ENCODE assay signal across 14 cellular contexts in the genomic region with DNA sequence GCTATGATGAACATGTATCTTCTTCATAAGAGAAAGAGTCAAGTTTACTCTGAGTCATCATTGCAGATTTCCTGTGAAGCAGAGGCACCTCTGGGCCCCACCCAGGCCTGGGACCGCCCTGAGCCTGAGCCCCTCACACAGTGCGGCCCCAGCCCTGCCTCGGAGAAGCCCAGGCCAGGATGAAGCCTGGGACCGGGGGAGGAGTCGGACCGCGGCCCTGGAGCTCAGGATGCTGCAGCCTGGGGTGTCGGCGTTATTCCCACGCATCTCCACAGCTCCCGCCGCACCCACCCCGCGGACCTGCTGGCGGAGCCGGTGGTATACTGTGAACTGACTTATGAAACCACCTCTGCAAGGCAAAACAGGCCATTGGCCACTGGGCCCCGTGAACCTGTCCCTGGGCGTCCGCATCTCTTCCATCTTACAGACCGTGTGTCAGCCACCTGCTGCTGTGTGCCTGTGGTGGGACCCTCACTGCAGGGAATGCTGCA. TPM values are rescaled to one million over a fixed set of nuclear protein-coding genes. Genes with fewer than 3 reads are reported as not detected.
A peak's percentile ranks its signal among the peaks of the same experiment; 100 is the strongest.
DNase-seq lines count a peak whose midpoint lies in the region; ATAC-seq and TF ChIP-seq lines count a peak whose summit lies in the region.
"Had no signal": no experiment of that assay in that cellular context is flagged by ENCODE, and none has a peak within 500 bp of the region (broad histone marks: within the 10 kb centered on the region; RNA-seq: fewer than 3 reads in every experiment).

No MANE protein-coding gene starts in this region.

- no peak overlapping the region for H3K9ac ChIP-seq in BLaER1

- H3K27ac ChIP-seq in BLaER1 (no peak overlapping the region), RWPE1 (peak overlapping the region; percentile 72)
- H3K27ac ChIP-seq: SK-N-MC had no signal

- peaks cover 48% of the 10 kb centered on the region for H3K4me1 ChIP-seq in BLaER1

- no peaks in the 10 kb centered on the region for H3K36me3 ChIP-seq in BLaER1

- H3K27me3 ChIP-seq in BLaER1 = peaks cover 56% of the 10 kb centered on the region

- TF ChIP-seq CTCF in RWPE1 (conservative IDR thresholded peaks at IDR 0.05; ENCODE audit: low read depth) = no peak

- no peaks in the 10 kb centered on the region for H3K9me3 ChIP-seq in BLaER1

- POLR2A ChIA-PET in RWPE1 (lab: Yijun Ruan, JAX; ENCODE audit: low non-redundant PET) = no interaction called here

- intact Hi-C loops in cardiac septum (cut with DNase I) (loop anchor here (10.0 kb wide), 3 partner anchors 86 to 346 kb away; a partner anchor contains a TSS), posterior vena cava (cut with DNase I) (no loop called here)

- no peak overlapping the region for H3K4me3 ChIP-seq in BLaER1
- H3K4me3 ChIP-seq: SK-N-MC had no signal

- H4K20me1 ChIP-seq in BLaER1 = peaks cover 29% of the 10 kb centered on the region

- DNase-seq in RWPE1 (ENCODE audit: low spot score) (no peak), cardiac septum (ENCODE audit: low spot score) (peak; percentile 73), posterior vena cava (ENCODE audit: low spot score) (peak; percentile 83), kidney tubule cell (ENCODE audit: low spot score) (no peak)
- DNase-seq: activated CD4-positive, alpha-beta T cell treated with anti-CD3 and anti-CD28 coated beads, Interleukin-2, amount 10 ng/mL, durations not matched to agents 7 days and 5 days; effector memory CD8-positive, alpha-beta T cell; NCI-H524; stimulated activated naive B cell treated with anti-CD40 and anti-IgM and Interleukin-4, amounts not matched to agents 10 μg/mL and 1 μg/mL and 100 μg/mL, for 72 hours had no signal

- ATAC-seq in HG03520 (IDR thresholded peaks at IDR 0.05; ENCODE audit: unreplicated experiment) (no peak), GM21360 (IDR thresholded peaks at IDR 0.05; ENCODE audit: unreplicated experiment) (no peak), GM19397 (IDR thresholded peaks at IDR 0.05; ENCODE audit: unreplicated experiment) (no peak)
- ATAC-seq: effector memory CD8-positive, alpha-beta T cell; naive thymus-derived CD4-positive, alpha-beta T cell; stimulated activated naive B cell treated with anti-CD40 and anti-IgM and Interleukin-4, amounts not matched to agents 10 μg/mL and 1 μg/mL and 100 μg/mL, for 72 hours had no signal

- H3K4me2 ChIP-seq in BLaER1 = 0 out of 2 replicates have a peak overlapping the region, but pooled peaks have one; percentile 59

- CTCF ChIA-PET in RWPE1 (lab: Yijun Ruan, JAX) = interaction anchor here (0.7 kb wide), 1 partner anchor 1678 kb away, joined by 3 read pairs; no protein-coding TSS in a partner anchor

RNA-seq across cellular contexts. Expression of a gene that starts 2.4 kb away (rescaled TPM):
- total RNA-seq in cardiac septum (140 TPM), posterior vena cava (100 to 1,000 TPM; 606 to 689 TPM)

Comparison
In these comparisons a context has a peak if more than half of its experiments do, and no peak if none do; other contexts are left out.
1. DNase-seq: peak in cardiac septum (single experiment) and posterior vena cava (single experiment); none in RWPE1 (single experiment) and kidney tubule cell (single experiment).